ENCODE assay signal across 8 cellular contexts in genomic region chr19:2782936-2783780, GRCh38. TPM values are rescaled to one million over a fixed set of nuclear protein-coding genes. Genes with fewer than 3 reads are reported as not detected.
DNase-seq lines count a peak whose midpoint lies in the region; TF ChIP-seq lines count a peak whose summit lies in the region.

A gene with protein sequence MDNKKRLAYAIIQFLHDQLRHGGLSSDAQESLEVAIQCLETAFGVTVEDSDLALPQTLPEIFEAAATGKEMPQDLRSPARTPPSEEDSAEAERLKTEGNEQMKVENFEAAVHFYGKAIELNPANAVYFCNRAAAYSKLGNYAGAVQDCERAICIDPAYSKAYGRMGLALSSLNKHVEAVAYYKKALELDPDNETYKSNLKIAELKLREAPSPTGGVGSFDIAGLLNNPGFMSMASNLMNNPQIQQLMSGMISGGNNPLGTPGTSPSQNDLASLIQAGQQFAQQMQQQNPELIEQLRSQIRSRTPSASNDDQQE (minus strand): TSS chr19:2783273. CDS start chr19:2769068, 14,205 bp downstream.

- H2AFZ ChIP-seq in neuron (ENCODE audit: low read depth, low read length): peak within 1 kb of the TSS; percentile 63

- DNase-seq in GM04504 (ENCODE audit: low read depth) (peak; percentile 99), HEK293T (ENCODE audit: extremely low spot score) (peak; percentile 92), MV-4-11 (lab: John Stamatoyannopoulos, UW) (peak; percentile 100), SK-MEL-5 (ENCODE audit: low read depth, low spot score) (peak; percentile 99), foreskin melanocyte (peak; percentile 98)
- peak; percentile 98 for DNase-seq in activated naive CD4-positive, alpha-beta T cell treated with Interleukin-2 at 50 U/mL for 16 hours

- H3K9me3 ChIP-seq in neuron (ENCODE audit: low read length) (no peaks in the 10 kb centered on the region), subcutaneous abdominal adipose tissue (ENCODE audit: control insufficient read depth in 5 of 5, low read length in 5 of 5) (no peaks in the 10 kb centered on the region)

- H3K27me3 ChIP-seq in neuron (ENCODE audit: insufficient read depth, low read length) (no peaks in the 10 kb centered on the region), subcutaneous abdominal adipose tissue (ENCODE audit: control insufficient read depth in 5 of 5, insufficient read depth in 4 of 5, low read length in 5 of 5) (no peaks in the 10 kb centered on the region)

- H3K27ac ChIP-seq in subcutaneous abdominal adipose tissue (ENCODE audit: low read depth, low read length): peak within 1 kb of the TSS; percentile 47

- POLR2A ChIA-PET in HEK293T (lab: Yijun Ruan, JAX): interaction anchor here (0.7 to 1.5 kb wide), 4 partner anchors 21 to 455 kb away, joined by 3 to 5 read pairs (median 4); partner anchors contain the start of genes LSM7, SLC39A3 and SPPL2B

- H3K4me3 ChIP-seq in neuron (ENCODE audit: low read length) (peak within 1 kb of the TSS; percentile 76), subcutaneous abdominal adipose tissue (ENCODE audit: low read depth in 1 of 5, low read length in 5 of 5) (peak within 1 kb of the TSS; percentile 81 to 98 (median 93))

- H3K36me3 ChIP-seq in neuron (ENCODE audit: insufficient read depth, low read length) (peaks cover 23% of the 10 kb centered on the region), subcutaneous abdominal adipose tissue (ENCODE audit: control insufficient read depth in 5 of 5, insufficient read depth in 5 of 5, low read length in 5 of 5) (peaks cover 0 to 10% (median 0%) of the 10 kb centered on the region in 5 donors)

- peaks cover 29% of the 10 kb centered on the region for H3K4me1 ChIP-seq in neuron (ENCODE audit: insufficient read depth, low read length)
- peaks cover 17 to 64% (median 59%) of the 10 kb centered on the region in 5 donors for H3K4me1 ChIP-seq in subcutaneous abdominal adipose tissue (ENCODE audit: control insufficient read depth in 5 of 5, insufficient read depth in 5 of 5, low read length in 5 of 5)

- CTCF ChIA-PET in HEK293T (lab: Yijun Ruan, JAX): interaction anchor here (0.6 kb wide), 1 partner anchor 631 kb away, joined by 3 read pairs; no protein-coding TSS in a partner anchor

- H3K9ac ChIP-seq in subcutaneous abdominal adipose tissue (ENCODE audit: low read length in 5 of 5): peak within 1 kb of the TSS; percentile 59 to 99 (median 98)

- in situ Hi-C loops in SK-MEL-5 (cut with HindIII; ENCODE audit: low pct_unique_long_range_greater_than_20kb, low sequenced_read_pairs): no loop called here

TF ChIP-seq in HEK293T, 16 proteins besides CTCF, POLR2A, EP300 and RAD21:
- TF ChIP-seq ELF4 (IDR thresholded peaks at IDR 0.05) (0 out of 2 replicates have a peak, but pooled peaks have one; percentile 17), FOXK2 (IDR thresholded peaks at IDR 0.05) (no peak), HDGF (IDR thresholded peaks at IDR 0.05; ENCODE audit: borderline replicate concordance) (no peak), L3MBTL2 (conservative IDR thresholded peaks at IDR 0.05) (peak; percentile 99)

RNA-seq across cellular contexts. Expression of the gene that starts here (rescaled TPM):
- total RNA-seq in SK-MEL-5 (2014; rRNA removed; shearing (Covaris generic)): 35.1 and 44.2 TPM in 2 replicates
- polyA plus RNA-seq in SK-MEL-5 (2015; cell fraction: cytosol; rRNA removed): 101 and 107 TPM in 2 replicates
- 43.9 and 61.1 TPM in 2 replicates for polyA plus RNA-seq in SK-MEL-5 (2015; cell fraction: nucleus; rRNA removed)

Comparison
In these comparisons a context has a peak if more than half of its experiments do, and no peak if none do; other contexts are left out.
1. Peak in every context shown above with its lines: DNase-seq, H3K4me3 ChIP-seq and H3K27ac ChIP-seq.